ENCODE assay signal across 35 cellular contexts in the genomic region with DNA sequence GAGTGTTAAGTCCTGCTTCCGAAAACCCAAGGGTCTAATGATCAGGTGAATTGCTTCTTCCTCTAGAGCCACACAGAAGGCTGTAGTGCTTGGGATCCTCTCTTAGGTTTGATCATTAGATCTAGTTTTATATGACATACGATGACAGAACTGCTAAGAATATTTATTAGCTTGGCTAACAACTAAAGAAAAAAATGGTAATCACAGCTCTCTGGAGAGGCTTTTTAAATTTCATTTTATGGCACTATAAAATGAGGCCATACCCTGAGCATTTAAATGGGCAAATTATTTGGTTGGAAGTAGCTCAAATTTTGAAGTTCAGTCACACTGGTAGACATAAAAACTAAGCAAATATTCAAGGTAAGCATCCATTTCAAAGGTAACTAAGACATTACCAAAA.
"Had no signal": no experiment of that assay in that cellular context is flagged by ENCODE, and none has a peak within 500 bp of the region (broad histone marks: within the 10 kb centered on the region; RNA-seq: fewer than 3 reads in every experiment).

No MANE protein-coding gene starts in this region.

- H3K9me3 Mint-ChIP-seq: activated B cell treated with CpG ODN at 0.5 μM for 24 hours; activated CD4-positive, alpha-beta memory T cell treated with anti-CD3 and anti-CD28 coated beads for 36 hours; activated CD4-positive, alpha-beta T cell treated with anti-CD3 and anti-CD28 coated beads, Interleukin-2, amount 10 ng/mL, durations not matched to agents 24 days and 14 days; activated CD8-positive, alpha-beta T cell treated with anti-CD3 and anti-CD28 coated beads for 36 hours; activated naive CD4-positive, alpha-beta T cell treated with anti-CD3 and anti-CD28 coated beads for 36 hours; activated T-cell treated with anti-CD3 and anti-CD28 coated beads, Interleukin-2, amount 50 U/mL, for 4 hours; activated T-helper 1 cell treated with anti-CD3 and anti-CD28 coated beads, Interleukin-12 subunit alpha, Interleukin-12 subunit beta, Interleukin-2, Interleukin-4 antibody, amounts not matched to agents 30 ng/mL and 10 ng/mL and 1 ng/mL, durations not matched to agents 14 hours and 24 hours and 36 hours; T-helper 1 cell treated with Interleukin-12 subunit alpha and Interleukin-12 subunit beta and Interleukin-4 antibody, amounts not matched to agents 30 μg/mL and 1 μg/mL, for 36 hours; T-helper 2 cell treated with Interferon-gamma antibody and Interleukin-4, amounts not matched to agents 5 μg/mL and 100 μg/mL, for 36 hours had no signal

- H3K4me3 ChIP-seq: adrenal gland, body of pancreas, breast epithelium had no signal

- H3K27ac ChIP-seq: adrenal gland, body of pancreas, brain microvascular endothelial cell, breast epithelium, VCaP had no signal

- H3K36me3 Mint-ChIP-seq: activated CD4-positive, alpha-beta memory T cell treated with anti-CD3 and anti-CD28 coated beads for 36 hours; activated naive CD4-positive, alpha-beta T cell treated with anti-CD3 and anti-CD28 coated beads, Interleukin-2, amount 50 U/mL, for 72 hours; activated naive CD8-positive, alpha-beta T cell treated with anti-CD3 and anti-CD28 coated beads for 36 hours had no signal

- H3K27me3 ChIP-seq: adrenal gland, body of pancreas, brain microvascular endothelial cell, breast epithelium had no signal

- H3K4me3 Mint-ChIP-seq: activated B cell treated with CpG ODN at 0.5 μM for 24 hours; activated CD4-positive, alpha-beta memory T cell treated with anti-CD3 and anti-CD28 coated beads for 36 hours; activated CD4-positive, alpha-beta T cell treated with anti-CD3 and anti-CD28 coated beads, Interleukin-2, amount 10 ng/mL, durations not matched to agents 24 days and 14 days; activated CD8-positive, alpha-beta T cell treated with anti-CD3 and anti-CD28 coated beads for 36 hours; activated naive CD4-positive, alpha-beta T cell treated with anti-CD3 and anti-CD28 coated beads for 36 hours; activated naive CD8-positive, alpha-beta T cell treated with anti-CD3 and anti-CD28 coated beads for 36 hours; activated T-cell treated with anti-CD3 and anti-CD28 coated beads, Interleukin-2, amount 50 U/mL, for 4 hours; activated T-cell treated with anti-CD3 and anti-CD28 coated beads, Interleukin-2, amount 50 U/mL, for 72 hours; activated T-helper 1 cell treated with anti-CD3 and anti-CD28 coated beads, Interleukin-12 subunit alpha, Interleukin-12 subunit beta, Interleukin-2, Interleukin-4 antibody, amounts not matched to agents 30 ng/mL and 10 ng/mL and 1 ng/mL, durations not matched to agents 14 hours and 24 hours and 36 hours; activated T-helper 17 cell treated with anti-CD3 and anti-CD28 coated beads, Interleukin-2, amount 50 U/mL, for 72 hours; T-helper 1 cell treated with Interleukin-12 subunit alpha and Interleukin-12 subunit beta and Interleukin-4 antibody, amounts not matched to agents 30 μg/mL and 1 μg/mL, for 36 hours; T-helper 2 cell treated with Interferon-gamma antibody and Interleukin-4, amounts not matched to agents 5 μg/mL and 100 μg/mL, for 36 hours had no signal

- H3K4me1 ChIP-seq: adrenal gland, body of pancreas, breast epithelium had no signal

- H3K9me3 ChIP-seq: adrenal gland, body of pancreas, breast epithelium had no signal

- H3K36me3 ChIP-seq: adrenal gland, brain microvascular endothelial cell, breast epithelium had no signal

- H3K27ac Mint-ChIP-seq: activated B cell treated with CpG ODN at 0.5 μM for 24 hours; activated CD4-positive, alpha-beta memory T cell treated with anti-CD3 and anti-CD28 coated beads for 36 hours; activated CD4-positive, alpha-beta T cell treated with anti-CD3 and anti-CD28 coated beads, Interleukin-2, amount 10 ng/mL, durations not matched to agents 24 days and 14 days; activated CD8-positive, alpha-beta T cell treated with anti-CD3 and anti-CD28 coated beads for 36 hours; activated naive CD4-positive, alpha-beta T cell treated with anti-CD3 and anti-CD28 coated beads for 36 hours; activated naive CD4-positive, alpha-beta T cell treated with anti-CD3 and anti-CD28 coated beads, Interleukin-2, amount 50 U/mL, for 72 hours; activated naive CD8-positive, alpha-beta T cell treated with anti-CD3 and anti-CD28 coated beads for 36 hours; activated T-cell treated with anti-CD3 and anti-CD28 coated beads, Interleukin-2, amount 50 U/mL, for 72 hours; activated T-helper 1 cell treated with anti-CD3 and anti-CD28 coated beads, Interleukin-12 subunit alpha, Interleukin-12 subunit beta, Interleukin-2, Interleukin-4 antibody, amounts not matched to agents 30 ng/mL and 10 ng/mL and 1 ng/mL, durations not matched to agents 14 hours and 24 hours and 36 hours; activated T-helper 17 cell treated with anti-CD3 and anti-CD28 coated beads, Interleukin-2, amount 50 U/mL, for 72 hours; T-helper 1 cell treated with Interleukin-12 subunit alpha and Interleukin-12 subunit beta and Interleukin-4 antibody, amounts not matched to agents 30 μg/mL and 1 μg/mL, for 36 hours; T-helper 2 cell treated with Interferon-gamma antibody and Interleukin-4, amounts not matched to agents 5 μg/mL and 100 μg/mL, for 36 hours had no signal

- H3K4me1 Mint-ChIP-seq: activated CD4-positive, alpha-beta T cell treated with anti-CD3 and anti-CD28 coated beads, Interleukin-2, amount 10 ng/mL, durations not matched to agents 24 days and 14 days; activated naive CD8-positive, alpha-beta T cell treated with anti-CD3 and anti-CD28 coated beads for 36 hours; activated T-helper 17 cell treated with anti-CD3 and anti-CD28 coated beads, Interleukin-2, amount 50 U/mL, for 72 hours had no signal

- H3K27me3 Mint-ChIP-seq: activated B cell treated with CpG ODN at 0.5 μM for 24 hours; activated CD4-positive, alpha-beta memory T cell treated with anti-CD3 and anti-CD28 coated beads for 36 hours; activated CD4-positive, alpha-beta T cell treated with anti-CD3 and anti-CD28 coated beads, Interleukin-2, amount 10 ng/mL, durations not matched to agents 24 days and 14 days; activated CD8-positive, alpha-beta T cell treated with anti-CD3 and anti-CD28 coated beads for 36 hours; activated T-helper 17 cell treated with anti-CD3 and anti-CD28 coated beads, Interleukin-2, amount 50 U/mL, for 72 hours had no signal

- ATAC-seq: activated CD8-positive, alpha-beta T cell treated with anti-CD3 and anti-CD28 coated beads for 36 hours; activated naive CD4-positive, alpha-beta T cell treated with anti-CD3 and anti-CD28 coated beads, Interleukin-2, amount 50 U/mL, for 72 hours; activated T-cell treated with anti-CD3 and anti-CD28 coated beads, Interleukin-2, amount 50 U/mL, for 4 hours; activated T-cell treated with anti-CD3 and anti-CD28 coated beads, Interleukin-2, amount 50 U/mL, for 72 hours; activated T-helper 17 cell treated with anti-CD3 and anti-CD28 coated beads, Interleukin-2, amount 50 U/mL, for 72 hours; body of pancreas had no signal

- DNase-seq: activated B cell treated with CpG ODN at 0.5 μM for 24 hours; activated CD4-positive, alpha-beta memory T cell treated with anti-CD3 and anti-CD28 coated beads for 36 hours; activated CD4-positive, alpha-beta T cell treated with anti-CD3 and anti-CD28 coated beads for 4 hours; activated CD4-positive, alpha-beta T cell treated with anti-CD3 and anti-CD28 coated beads, Interleukin-2, amount 10 ng/mL, durations not matched to agents 24 days and 14 days; activated CD4-positive, alpha-beta T cell treated with anti-CD3 and anti-CD28 coated beads, Interleukin-2, amount 50 U/mL, for 1 hour; activated CD4-positive, alpha-beta T cell treated with anti-CD3 and anti-CD28 coated beads, Interleukin-2, amount 50 U/mL, for 4 hours; activated CD4-positive, CD25-positive, alpha-beta regulatory T cell treated with anti-CD3 and anti-CD28 coated beads, Interleukin-2, amount 50 U/mL, for 72 hours; activated CD8-positive, alpha-beta memory T cell treated with anti-CD3 and anti-CD28 coated beads, Interleukin-2, amount 50 U/mL, for 4 hours; activated CD8-positive, alpha-beta T cell treated with anti-CD3 and anti-CD28 coated beads for 36 hours; activated effector memory CD4-positive, alpha-beta T cell treated with anti-CD3 and anti-CD28 coated beads, Interleukin-2, amount 50 U/mL, for 16 hours; activated gamma-delta T cell treated with Interleukin-2 at 50 U/mL for 16 hours; activated naive CD4-positive, alpha-beta T cell; activated naive CD4-positive, alpha-beta T cell treated with anti-CD3 and anti-CD28 coated beads for 36 hours; activated naive CD4-positive, alpha-beta T cell treated with anti-CD3 and anti-CD28 coated beads, Interleukin-2, amount 50 U/mL, for 16 hours; activated naive CD8-positive, alpha-beta T cell treated with anti-CD3 and anti-CD28 coated beads for 36 hours; activated T-cell treated with anti-CD3 and anti-CD28 coated beads for 4 hours; activated T-cell treated with anti-CD3 and anti-CD28 coated beads, Interleukin-2, amount 50 U/mL, for 1 hour; activated T-cell treated with anti-CD3 and anti-CD28 coated beads, Interleukin-2, amount 50 U/mL, for 4 hours; activated T-cell treated with anti-CD3 and anti-CD28 coated beads, Interleukin-2, amount 50 U/mL, for 72 hours; adrenal gland; amniotic stem cell; aorta; body of pancreas; brain microvascular endothelial cell; central memory CD4-positive, alpha-beta T cell; T-helper 1 cell; T-helper 2 cell; T-helper 9 cell had no signal
